In the genomic region with DNA sequence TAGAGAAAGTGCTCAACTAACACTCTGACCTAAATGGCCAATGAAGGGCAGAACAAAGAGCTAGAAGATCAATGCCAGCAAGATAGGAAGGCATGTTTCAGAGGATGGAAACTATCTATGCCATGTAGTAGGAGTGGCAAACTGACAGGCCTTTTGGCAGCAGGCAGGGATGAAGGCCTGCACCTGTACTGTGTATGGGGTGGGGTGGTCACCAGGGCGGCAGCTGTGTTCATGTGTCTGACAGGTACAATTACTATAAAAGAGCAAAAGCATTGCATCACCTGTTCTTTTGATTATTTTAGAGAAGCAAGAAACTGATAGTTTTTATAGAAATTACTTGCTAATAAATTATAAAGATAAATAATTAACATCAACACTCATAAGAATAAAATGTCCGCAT, we compare ENCODE assay signal across 20 cellular contexts.
"Had no signal": no experiment of that assay in that cellular context is flagged by ENCODE, and none has a peak within 500 bp of the region (broad histone marks: within the 10 kb centered on the region; RNA-seq: fewer than 3 reads in every experiment).

No MANE protein-coding gene starts in this region.

- DNase-seq: KBM-7, MV-4-11, NCI-H1048, NCI-H1105, NCI-H1417, NCI-H1436 treated with DMSO at 0.1 percent for 48 hours, NCI-H1694, NCI-H187 treated with DMSO at 0.1 percent for 48 hours, NCI-H2029 treated with DMSO at 0.1 percent for 48 hours, NCI-H2171 treated with DMSO at 0.1 percent for 48 hours, NCI-H345, NCI-H446 treated with DMSO at 0.1 percent for 48 hours, NCI-H510A treated with DMSO at 0.1 percent for 48 hours, NCI-H526, NCI-H82, PC-3, SHP77, SK-N-SH had no signal

- H3K9ac ChIP-seq: SK-N-SH had no signal

- H3K27ac ChIP-seq: RWPE1 had no signal

- ATAC-seq: Panc1, PC-3 had no signal

- H3K9me3 ChIP-seq: SK-N-SH had no signal
